8 cellular contexts compared by ENCODE assay signal in the genomic region with DNA sequence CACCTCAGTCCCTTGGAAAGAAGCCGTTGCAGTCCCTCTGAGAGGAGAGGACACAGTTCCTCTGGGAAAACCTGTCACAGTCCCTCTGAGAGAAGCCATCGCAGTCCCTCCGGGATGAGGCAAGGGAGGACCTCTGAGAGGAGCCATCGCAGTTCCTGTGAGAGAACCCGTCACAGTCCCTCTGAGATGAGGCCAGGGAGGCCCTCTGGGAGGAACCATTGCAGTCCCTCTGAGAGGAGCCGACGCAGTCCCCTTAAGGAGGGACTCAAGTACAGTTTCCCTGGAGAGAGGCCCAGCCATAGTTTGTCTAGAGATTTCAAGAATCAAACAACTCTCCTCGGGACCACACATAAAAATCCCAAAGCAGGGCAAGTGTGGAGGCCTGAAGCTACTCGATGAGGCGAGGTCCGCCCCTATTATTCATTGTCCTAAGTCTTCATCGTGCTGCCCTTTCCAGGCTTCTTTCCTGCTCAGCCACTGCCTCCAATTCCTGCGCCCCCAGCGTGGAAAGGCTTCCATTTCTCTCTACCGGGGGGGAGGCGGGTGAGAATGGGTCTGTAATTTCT. TPM values are rescaled to one million over a fixed set of nuclear protein-coding genes. Genes with fewer than 3 reads are reported as not detected.
DNase-seq lines count a peak whose midpoint lies in the region; ATAC-seq and TF ChIP-seq lines count a peak whose summit lies in the region.

No MANE protein-coding gene starts in this region.

- H3K9me3 Mint-ChIP-seq in activated CD8-positive, alpha-beta T cell treated with anti-CD3 and anti-CD28 coated beads for 36 hours = peaks cover 23% of the 10 kb centered on the region
- H3K9me3 Mint-ChIP-seq in stimulated activated naive B cell treated with anti-CD40 and anti-IgM and Interleukin-4, amounts not matched to agents 10 μg/mL and 1 μg/mL and 100 μg/mL, for 72 hours = peaks cover 3 to 4% of the 10 kb centered on the region in 2 donors

- H3K27ac ChIP-seq in hepatocyte = peak overlapping the region; percentile 80

- peaks cover 19% of the 10 kb centered on the region for H3K36me3 Mint-ChIP-seq in activated CD8-positive, alpha-beta T cell treated with anti-CD3 and anti-CD28 coated beads for 36 hours (ENCODE audit: low read depth)
- H3K36me3 Mint-ChIP-seq in stimulated activated naive B cell treated with anti-CD40 and anti-IgM and Interleukin-4, amounts not matched to agents 10 μg/mL and 1 μg/mL and 100 μg/mL, for 72 hours = peaks cover 15 to 48% of the 10 kb centered on the region in 2 donors

- H4K20me1 ChIP-seq in hepatocyte (ENCODE audit: insufficient read depth, poor library complexity, severe bottlenecking) = peaks cover 4% of the 10 kb centered on the region

- H3K36me3 ChIP-seq in hepatocyte (replicated peaks; ENCODE audit: insufficient read depth, low read depth) = no peaks in the 10 kb centered on the region

- intact Hi-C loops in activated CD8-positive, alpha-beta T cell treated with anti-CD3 and anti-CD28 coated beads for 36 hours (cut with micrococcal nuclease) = no loop called here

- TF ChIP-seq CTCF in activated CD8-positive, alpha-beta T cell treated with anti-CD3 and anti-CD28 coated beads for 36 hours (IDR thresholded peaks at IDR 0.05) = no peak
- TF ChIP-seq CTCF in hepatocyte (IDR thresholded peaks at IDR 0.05; ENCODE audit: poor library complexity) = no peak

- no peaks in the 10 kb centered on the region for H3K27me3 ChIP-seq in hepatocyte

- H3K4me1 Mint-ChIP-seq in activated CD8-positive, alpha-beta T cell treated with anti-CD3 and anti-CD28 coated beads for 36 hours (ENCODE audit: low read depth) = peaks cover 35% of the 10 kb centered on the region
- H3K4me1 Mint-ChIP-seq in stimulated activated naive B cell treated with anti-CD40 and anti-IgM and Interleukin-4, amounts not matched to agents 10 μg/mL and 1 μg/mL and 100 μg/mL, for 72 hours = peaks cover 27 to 41% of the 10 kb centered on the region in 2 donors

- peaks cover 8% of the 10 kb centered on the region for H3K9me3 ChIP-seq in hepatocyte (ENCODE audit: low read depth)

- peak overlapping the region; percentile 29 for H3K4me3 ChIP-seq in hepatocyte

- H3K27me3 Mint-ChIP-seq in activated CD8-positive, alpha-beta T cell treated with anti-CD3 and anti-CD28 coated beads for 36 hours = no peaks in the 10 kb centered on the region
- H3K27me3 Mint-ChIP-seq in stimulated activated naive B cell treated with anti-CD40 and anti-IgM and Interleukin-4, amounts not matched to agents 10 μg/mL and 1 μg/mL and 100 μg/mL, for 72 hours = no peaks in the 10 kb centered on the region

- peak overlapping the region; percentile 94 for H3K4me2 ChIP-seq in hepatocyte

- H3K27ac Mint-ChIP-seq in activated CD8-positive, alpha-beta T cell treated with anti-CD3 and anti-CD28 coated beads for 36 hours = peak overlapping the region; percentile 95
- H3K27ac Mint-ChIP-seq in stimulated activated naive B cell treated with anti-CD40 and anti-IgM and Interleukin-4, amounts not matched to agents 10 μg/mL and 1 μg/mL and 100 μg/mL, for 72 hours = peak overlapping the region; percentile 96

- no peak for DNase-seq in HEK293T (ENCODE audit: extremely low spot score)
- DNase-seq in activated CD8-positive, alpha-beta T cell treated with anti-CD3 and anti-CD28 coated beads for 36 hours = no peak
- DNase-seq in hepatocyte (ENCODE audit: low spot score) = no peak
- no peak for DNase-seq in stimulated activated naive B cell treated with anti-CD40 and anti-IgM and Interleukin-4, amounts not matched to agents 10 μg/mL and 1 μg/mL and 100 μg/mL, for 72 hours
- no peak for DNase-seq in NCI-H1105 treated with DMSO at 0.1 percent for 48 hours (lab: John Stamatoyannopoulos, UW)

- peak overlapping the region; percentile 94 for H2AFZ ChIP-seq in hepatocyte

- 94% methylated on average over 16 of the region's 16 CpGs for WGBS in hepatocyte (ENCODE audit: low lambda C conversion rate, missing lambda C conversion rate)

- H3K4me3 Mint-ChIP-seq in activated CD8-positive, alpha-beta T cell treated with anti-CD3 and anti-CD28 coated beads for 36 hours = peak overlapping the region; percentile 97
- H3K4me3 Mint-ChIP-seq in stimulated activated naive B cell treated with anti-CD40 and anti-IgM and Interleukin-4, amounts not matched to agents 10 μg/mL and 1 μg/mL and 100 μg/mL, for 72 hours = peak overlapping the region; percentile 87 to 94

- no peak for ATAC-seq in activated CD8-positive, alpha-beta T cell treated with anti-CD3 and anti-CD28 coated beads for 36 hours
- ATAC-seq in stimulated activated naive B cell treated with anti-CD40 and anti-IgM and Interleukin-4, amounts not matched to agents 10 μg/mL and 1 μg/mL and 100 μg/mL, for 72 hours (replicated peaks) = no peak
- ATAC-seq in GM21723 (IDR thresholded peaks at IDR 0.05; ENCODE audit: unreplicated experiment) = no peak
- ATAC-seq in GM19397 (IDR thresholded peaks at IDR 0.05; ENCODE audit: unreplicated experiment) = no peak
- ATAC-seq in GM19452 (IDR thresholded peaks at IDR 0.05; ENCODE audit: unreplicated experiment) = no peak

- peaks cover 15% of the 10 kb centered on the region for H3K4me1 ChIP-seq in hepatocyte (ENCODE audit: insufficient read depth)

- H3K9me2 ChIP-seq in hepatocyte (replicated peaks; ENCODE audit: insufficient read depth) = no peaks in the 10 kb centered on the region

- POLR2A ChIA-PET in HEK293T (lab: Yijun Ruan, JAX) = interaction anchor here (0.9 to 1.3 kb wide), 8 partner anchors 8 to 151 kb away, joined by 4 to 6 read pairs (median 5); partner anchors contain the start of genes CCDC121 and GPN1
- POLR2A ChIA-PET in activated CD8-positive, alpha-beta T cell treated with anti-CD3 and anti-CD28 coated beads for 36 hours (lab: Charles Lee) = interaction anchor here (0.9 to 2.2 kb wide), 5 partner anchors 8 to 173 kb away, joined by 3 to 8 read pairs (median 5); partner anchors contain the start of genes GPN1, PPM1G, SLC4A1AP and SUPT7L

- H3K79me2 ChIP-seq in hepatocyte = peaks cover 40% of the 10 kb centered on the region

- CTCF ChIA-PET in HEK293T (lab: Yijun Ruan, JAX) = no interaction called here
- CTCF ChIA-PET in activated CD8-positive, alpha-beta T cell treated with anti-CD3 and anti-CD28 coated beads for 36 hours (lab: Charles Lee) = interaction anchor here (1.7 kb wide), 1 partner anchor 102 kb away, joined by 4 read pairs; no protein-coding TSS in a partner anchor

TF ChIP-seq in HEK293T, 16 proteins besides CTCF, POLR2A, EP300 and RAD21:
- peak; percentile 57; the same call in 1 of the 2 replicates for TF ChIP-seq HDGF (IDR thresholded peaks at IDR 0.05; ENCODE audit: borderline replicate concordance)
- no peak for TF ChIP-seq L3MBTL2 (conservative IDR thresholded peaks at IDR 0.05)

RNA-seq across cellular contexts. Expression of gene ZNF512, which starts 0.6 kb away (rescaled TPM):
- total RNA-seq in activated CD8-positive, alpha-beta T cell treated with anti-CD3 and anti-CD28 coated beads for 36 hours = 10 to 100 TPM; 29.2 to 31.5 TPM
- total RNA-seq in hepatocyte = 27.7 and 30.7 TPM in 2 replicates
- 13.7 and 19.9 TPM in 2 replicates for polyA plus RNA-seq in hepatocyte

RNA-seq across cellular contexts. Expression of gene CCDC121, which starts 46.6 kb away (rescaled TPM):
- under 1 TPM; 0.40 to 0.43 TPM for total RNA-seq in activated CD8-positive, alpha-beta T cell treated with anti-CD3 and anti-CD28 coated beads for 36 hours
- 2.7 and 4.4 TPM in 2 replicates for total RNA-seq in hepatocyte
- polyA plus RNA-seq in hepatocyte = 2.7 and 5.4 TPM in 2 replicates

RNA-seq across cellular contexts. Expression of gene GPN1, which starts 46.6 kb away (rescaled TPM):
- 10 to 100 TPM; 37.6 to 41.2 TPM for total RNA-seq in activated CD8-positive, alpha-beta T cell treated with anti-CD3 and anti-CD28 coated beads for 36 hours
- total RNA-seq in hepatocyte = 35.8 and 36.5 TPM in 2 replicates
- polyA plus RNA-seq in hepatocyte = 30.1 and 46.7 TPM in 2 replicates
